Comparison of ENCODE assay signal across 8 cellular contexts in the genomic region with DNA sequence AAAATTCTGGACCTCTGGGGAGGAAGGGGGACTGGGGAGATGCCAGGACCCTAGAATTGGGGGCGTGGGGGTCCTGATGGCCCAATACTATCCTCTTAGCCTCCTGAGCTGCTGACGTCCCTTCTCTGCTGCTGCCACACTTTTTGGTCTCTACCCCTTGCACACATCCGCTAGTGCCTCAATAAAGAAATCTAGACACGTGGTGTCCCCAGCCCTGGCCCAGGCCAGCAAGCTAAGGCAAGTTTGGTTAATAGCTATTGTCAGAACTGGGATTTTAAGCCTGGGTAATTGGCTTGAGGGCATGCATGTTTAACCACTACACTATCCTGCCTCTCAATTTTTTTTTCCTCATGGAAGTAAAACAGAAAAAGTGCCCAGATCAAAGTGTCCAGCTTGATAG. TPM values are rescaled to one million over a fixed set of nuclear protein-coding genes. Genes with fewer than 3 reads are reported as not detected.
DNase-seq lines count a peak whose midpoint lies in the region; ATAC-seq and TF ChIP-seq lines count a peak whose summit lies in the region.

No MANE protein-coding gene starts in this region.

- peaks cover 9% of the 10 kb centered on the region for H3K27me3 Mint-ChIP-seq in HFFc6 (ENCODE audit: insufficient read depth)

- H3K9me3 ChIP-seq in mucosa of rectum (ENCODE audit: control insufficient read depth in 2 of 2, low read length in 2 of 2), result no peaks in the 10 kb centered on the region

- TF ChIP-seq CTCF in HFFc6 (IDR thresholded peaks at IDR 0.05), result no peak

- H3K9me3 Mint-ChIP-seq in HFFc6, result no peaks in the 10 kb centered on the region

- H3K4me3 ChIP-seq in mucosa of rectum (ENCODE audit: low read length in 2 of 2), result peak overlapping the region; percentile 83 to 84

- H3K27ac Mint-ChIP-seq in HFFc6, result no peak overlapping the region

- H3K9ac ChIP-seq in mucosa of rectum (ENCODE audit: low read depth in 1 of 2, low read length in 2 of 2), result peak overlapping the region; percentile 79 to 90

- H3K36me3 ChIP-seq in mucosa of rectum (ENCODE audit: control insufficient read depth in 2 of 2, insufficient read depth in 2 of 2, low read length in 2 of 2), result no peaks in the 10 kb centered on the region

- ATAC-seq in HG03378 (IDR thresholded peaks at IDR 0.05; ENCODE audit: unreplicated experiment), result peak; percentile 32

- no peaks in the 10 kb centered on the region for H3K27me3 ChIP-seq in mucosa of rectum (ENCODE audit: control insufficient read depth in 2 of 2, insufficient read depth in 2 of 2, low read length in 2 of 2)

- peaks cover 6% of the 10 kb centered on the region; the same call in 1 of the 2 replicates for H3K4me1 Mint-ChIP-seq in HFFc6 (ENCODE audit: low read depth)

- DNase-seq in ELR (ENCODE audit: low read depth) (peak; percentile 19), NCI-H526 treated with DMSO at 0.1 percent for 48 hours (lab: John Stamatoyannopoulos, UW) (no peak), D341Med (ENCODE audit: low spot score) (no peak), COLO668 (lab: John Stamatoyannopoulos, UW; ENCODE audit: unreplicated experiment) (no peak), HFFc6 (no peak)
- DNase-seq in activated naive CD4-positive, alpha-beta T cell treated with Interleukin-2 at 50 U/mL for 16 hours, result peak; percentile 40

- no peak overlapping the region for H3K4me3 Mint-ChIP-seq in HFFc6

- peak overlapping the region; percentile 87 to 88 for H3K27ac ChIP-seq in mucosa of rectum (ENCODE audit: low read depth in 2 of 2, low read length in 2 of 2)

- peaks cover 12 to 13% of the 10 kb centered on the region in 2 donors for H3K4me1 ChIP-seq in mucosa of rectum (ENCODE audit: control insufficient read depth in 2 of 2, insufficient read depth in 2 of 2, low read length in 2 of 2)

- no peaks in the 10 kb centered on the region for H3K36me3 Mint-ChIP-seq in HFFc6 (ENCODE audit: low read depth)

RNA-seq across cellular contexts. Expression of gene OAS2, which starts 1.0 kb away (rescaled TPM):
- total RNA-seq in HFFc6 (2021; fragmentation: NEBNext Ultra II Directional; extraction: Animal tissue kit (Norgen Biotek cat#: 25700)), result under 1 TPM; 0.28 to 0.63 (median 0.47) TPM

RNA-seq across cellular contexts. Expression of gene OAS3, which starts 41.0 kb away (rescaled TPM):
- total RNA-seq in HFFc6 (2021; fragmentation: NEBNext Ultra II Directional; extraction: Animal tissue kit (Norgen Biotek cat#: 25700)), result 10 to 100 TPM in 1 of 6 experiments, 1 to 10 TPM in 5; 3.3 to 11.3 (median 9.0) TPM

Comparison
In these comparisons a context has a peak if more than half of its experiments do, and no peak if none do; other contexts are left out.
1. DNase-seq: peak in ELR (single experiment) and activated naive CD4-positive, alpha-beta T cell treated with Interleukin-2 at 50 U/mL for 16 hours (single experiment); none in NCI-H526 treated with DMSO at 0.1 percent for 48 hours (single experiment), D341Med (single experiment), COLO668 (single experiment) and HFFc6 (single experiment).